In the genomic region with DNA sequence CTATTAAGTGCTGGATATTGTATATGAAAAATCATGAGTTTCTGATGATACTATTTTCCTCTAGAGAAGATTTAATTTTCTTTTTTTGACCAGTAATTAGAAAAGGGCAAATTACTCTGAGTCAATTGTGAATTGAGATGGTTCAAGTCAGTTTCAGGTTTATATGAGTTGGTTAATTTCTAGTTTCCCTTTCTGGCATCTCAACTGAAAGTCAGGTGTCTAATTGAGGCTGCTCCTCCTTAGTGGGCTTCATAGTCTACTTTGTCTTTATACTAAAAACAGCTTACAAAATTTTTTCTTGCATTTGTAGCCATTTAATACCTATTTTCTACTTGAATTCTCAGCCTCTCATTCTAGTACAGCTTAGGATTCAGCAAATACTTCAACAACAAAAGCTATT, we compare ENCODE assay signal across 31 cellular contexts.
"Had no signal": no experiment of that assay in that cellular context is flagged by ENCODE, and none has a peak within 500 bp of the region (broad histone marks: within the 10 kb centered on the region; RNA-seq: fewer than 3 reads in every experiment).

No MANE protein-coding gene starts in this region.

- H3K27ac ChIP-seq: Peyer's patch, SJSA1 had no signal

- H3K9me3 ChIP-seq: Peyer's patch, SJSA1, SK-N-SH had no signal

- H3K36me3 ChIP-seq: Peyer's patch, SJSA1 had no signal

- H3K4me1 ChIP-seq: Peyer's patch, SJSA1 had no signal

- H3K4me2 ChIP-seq: SK-N-SH had no signal

- H3K27me3 ChIP-seq: Peyer's patch, SJSA1 had no signal

- H3K4me3 ChIP-seq: Peyer's patch, SJSA1 had no signal

- H3K9ac ChIP-seq: SK-N-SH had no signal

- ATAC-seq: PC-3, T-cell had no signal

- DNase-seq: Karpas-422, NCI-H1048, NCI-H1092 treated with DMSO at 0.1 percent for 48 hours, NCI-H1105 treated with DMSO at 0.1 percent for 48 hours, NCI-H1417, NCI-H1436, NCI-H146, NCI-H1694, NCI-H187, NCI-H1930, NCI-H2029 treated with DMSO at 0.1 percent for 48 hours, NCI-H2081 treated with DMSO at 0.1 percent for 48 hours, NCI-H2107, NCI-H2171, NCI-H226, NCI-H446 treated with DMSO at 0.1 percent for 48 hours, NCI-H510A, NCI-H524, NCI-H526, NCI-H69, NCI-H748 treated with DMSO at 0.1 percent for 48 hours, NCI-H82, OCI-M1, PC-3, Peyer's patch, Right ventricle myocardium superior, RPMI8226, SHP77 treated with DMSO at 0.1 percent for 48 hours, SK-N-SH, T-cell had no signal
